In genomic region chr1:67898033-67898726, GRCh38 we compare ENCODE assay signal across 21 cellular contexts.
A peak's percentile ranks its signal among the peaks of the same experiment; 100 is the strongest.
DNase-seq lines count a peak whose midpoint lies in the region; ATAC-seq and TF ChIP-seq lines count a peak whose summit lies in the region.
"Had no signal": no experiment of that assay in that cellular context is flagged by ENCODE, and none has a peak within 500 bp of the region (broad histone marks: within the 10 kb centered on the region; RNA-seq: fewer than 3 reads in every experiment).

No MANE protein-coding gene starts in this region.

- H3K9me3 Mint-ChIP-seq in nephron: peaks cover 27% of the 10 kb centered on the region
- H3K9me3 Mint-ChIP-seq: activated CD4-positive, alpha-beta memory T cell treated with anti-CD3 and anti-CD28 coated beads for 36 hours; central memory CD8-positive, alpha-beta T cell had no signal

- no peaks in the 10 kb centered on the region for H3K36me3 Mint-ChIP-seq in nephron (ENCODE audit: low read depth)
- H3K36me3 Mint-ChIP-seq: activated CD4-positive, alpha-beta memory T cell treated with anti-CD3 and anti-CD28 coated beads for 36 hours; IgD-negative memory B cell; natural killer cell had no signal

- H3K27ac Mint-ChIP-seq in nephron: peak overlapping the region; percentile 62 to 82 (median 70)
- H3K27ac Mint-ChIP-seq: activated B cell treated with CpG ODN at 0.5 μM for 24 hours; activated CD4-positive, alpha-beta memory T cell treated with anti-CD3 and anti-CD28 coated beads for 36 hours; IgD-negative memory B cell; natural killer cell; T-helper 17 cell had no signal

- no peaks in the 10 kb centered on the region for H3K27me3 Mint-ChIP-seq in nephron (ENCODE audit: low read depth)
- H3K27me3 Mint-ChIP-seq: activated CD4-positive, alpha-beta memory T cell treated with anti-CD3 and anti-CD28 coated beads for 36 hours; IgD-negative memory B cell had no signal

- no peak overlapping the region for H3K4me3 Mint-ChIP-seq in nephron
- H3K4me3 Mint-ChIP-seq: activated B cell treated with CpG ODN at 0.5 μM for 24 hours; activated CD4-positive, alpha-beta memory T cell treated with anti-CD3 and anti-CD28 coated beads for 36 hours; central memory CD8-positive, alpha-beta T cell; IgD-negative memory B cell; natural killer cell; T-helper 17 cell had no signal

- no peak for TF ChIP-seq CTCF in nephron (IDR thresholded peaks at IDR 0.05; ENCODE audit: unreplicated experiment in 3 of 3)

- DNase-seq in EH (ENCODE audit: low read depth) (peak; percentile 23), HT1080 (ENCODE audit: low read depth) (peak; percentile 47), amniotic epithelial cell (ENCODE audit: low read depth) (peak; percentile 49), KBM-7 (no peak), COR-L47 (lab: John Stamatoyannopoulos, UW) (no peak)
- no peak for DNase-seq in activated CD4-positive, alpha-beta T cell treated with anti-CD3 and anti-CD28 coated beads, Interleukin-2, amount 50 U/mL, for 1 hour
- DNase-seq: activated B cell treated with CpG ODN at 0.5 μM for 24 hours; activated CD4-positive, alpha-beta memory T cell treated with anti-CD3 and anti-CD28 coated beads for 36 hours; activated T-cell treated with anti-CD3 and anti-CD28 coated beads for 4 hours; amygdala; MM.1S; natural killer cell; NCI-H1436 treated with DMSO at 0.1 percent for 48 hours; NCI-H2171; NCI-H774; T-helper 17 cell had no signal

- peaks cover 15% of the 10 kb centered on the region for H3K4me1 Mint-ChIP-seq in nephron
- H3K4me1 Mint-ChIP-seq: activated B cell treated with CpG ODN at 0.5 μM for 24 hours; central memory CD8-positive, alpha-beta T cell; natural killer cell; T-helper 17 cell had no signal

- ATAC-seq in HG02798 (IDR thresholded peaks at IDR 0.05; ENCODE audit: poor library complexity, unreplicated experiment): no peak
- ATAC-seq: natural killer cell, sciatic nerve, T-helper 17 cell had no signal

- in situ Hi-C loops in KBM-7 (cut with MboI; ENCODE audit: low pct_unique_long_range_greater_than_20kb, low sequenced_read_pairs): no loop called here

Comparison
In these comparisons a context has a peak if more than half of its experiments do, and no peak if none do; other contexts are left out.
1. DNase-seq: peak in EH (single experiment), HT1080 (single experiment) and amniotic epithelial cell (single experiment); none in KBM-7 (single experiment), COR-L47 (single experiment) and activated CD4-positive, alpha-beta T cell treated with anti-CD3 and anti-CD28 coated beads, Interleukin-2, amount 50 U/mL, for 1 hour (single experiment).